1 cellular context compared by ENCODE assay signal in genomic region chr16:81549547-81550411, GRCh38.
A peak's percentile ranks its signal among the peaks of the same experiment; 100 is the strongest.
TF ChIP-seq lines count a peak whose summit lies in the region.

No MANE protein-coding gene starts in this region.

TF ChIP-seq in HepG2, 621 proteins besides CTCF, POLR2A, EP300 and RAD21 (continued from another document and continues in another):
- TF ChIP-seq ATF2 (CRISPR knock-in tag; IDR thresholded peaks at IDR 0.05), result no peak
- peak; percentile 9 for TF ChIP-seq ZMYM4 (CRISPR knock-in tag; IDR thresholded peaks at IDR 0.05)
- TF ChIP-seq MTF1 (CRISPR knock-in tag; IDR thresholded peaks at IDR 0.05), result no peak
- 0 out of 2 replicates have a peak, but pooled peaks have one; percentile 11 for TF ChIP-seq ZNF607 (CRISPR knock-in tag; IDR thresholded peaks at IDR 0.05; ENCODE audit: borderline replicate concordance)
- TF ChIP-seq KMT2B (CRISPR knock-in tag; IDR thresholded peaks at IDR 0.05), result no peak
- peak; percentile 68 for TF ChIP-seq ZNF883 (CRISPR knock-in tag; IDR thresholded peaks at IDR 0.05; ENCODE audit: not compliant biosample characterization)
- no peak for TF ChIP-seq TARDBP (CRISPR knock-in tag; IDR thresholded peaks at IDR 0.05)
- no peak for TF ChIP-seq PLRG1 (conservative IDR thresholded peaks at IDR 0.05)
- TF ChIP-seq TAF15 (IDR thresholded peaks at IDR 0.05; ENCODE audit: low read depth, low read length, poor library complexity, severe bottlenecking), result no peak
- no peak for TF ChIP-seq ZNF639 (CRISPR knock-in tag; conservative IDR thresholded peaks at IDR 0.05)
- no peak for TF ChIP-seq ZNF770 (CRISPR knock-in tag; IDR thresholded peaks at IDR 0.05)
- no peak for TF ChIP-seq SRY (CRISPR knock-in tag; IDR thresholded peaks at IDR 0.05)
- TF ChIP-seq CEBPB (IDR thresholded peaks at IDR 0.05; ENCODE audit: borderline replicate concordance, low read depth, low read length), result no peak
- 0 out of 2 replicates have a peak, but pooled peaks have one; percentile 5 for TF ChIP-seq E2F5 (CRISPR knock-in tag; conservative IDR thresholded peaks at IDR 0.05)
- no peak for TF ChIP-seq ZNF615 (CRISPR knock-in tag; IDR thresholded peaks at IDR 0.05; ENCODE audit: borderline replicate concordance)
- no peak for TF ChIP-seq ARID2 (CRISPR knock-in tag; IDR thresholded peaks at IDR 0.05; ENCODE audit: borderline replicate concordance)
- no peak for TF ChIP-seq SMARCE1 (IDR thresholded peaks at IDR 0.05; ENCODE audit: borderline replicate concordance)
- TF ChIP-seq ZNF280B (CRISPR knock-in tag; IDR thresholded peaks at IDR 0.05; ENCODE audit: borderline replicate concordance), result no peak
- no peak for TF ChIP-seq ZNF780A (CRISPR knock-in tag; IDR thresholded peaks at IDR 0.05)
- TF ChIP-seq IRF2 (CRISPR knock-in tag; IDR thresholded peaks at IDR 0.05), result 0 out of 2 replicates have a peak, but pooled peaks have one; percentile 7
- no peak for TF ChIP-seq NFKBIZ (CRISPR knock-in tag; IDR thresholded peaks at IDR 0.05)
- TF ChIP-seq EZH2 (conservative IDR thresholded peaks at IDR 0.05; ENCODE audit: low read depth, low read length), result no peak
- TF ChIP-seq IRF1 (CRISPR knock-in tag; IDR thresholded peaks at IDR 0.05; ENCODE audit: low read depth), result no peak
- TF ChIP-seq RBM39 (IDR thresholded peaks at IDR 0.05; ENCODE audit: low read depth, low read length, poor library complexity, severe bottlenecking), result no peak
- no peak for TF ChIP-seq BORCS8-MEF2B (CRISPR knock-in tag; IDR thresholded peaks at IDR 0.05)
- peak; percentile 30; the same call in 1 of the 2 replicates for TF ChIP-seq CEBPG (CRISPR knock-in tag; IDR thresholded peaks at IDR 0.05)
- TF ChIP-seq HOXA5 (CRISPR knock-in tag; IDR thresholded peaks at IDR 0.05), result no peak
- no peak for TF ChIP-seq CENPT (CRISPR knock-in tag; IDR thresholded peaks at IDR 0.05; ENCODE audit: low read depth)
- TF ChIP-seq MAFK (conservative IDR thresholded peaks at IDR 0.05 in 1 of 2, IDR thresholded peaks at IDR 0.05 in 1 of 2; ENCODE audit: low read length in 2 of 2), result no peak
- TF ChIP-seq FIP1L1 (IDR thresholded peaks at IDR 0.05; ENCODE audit: borderline replicate concordance, insufficient read depth, low read depth, low read length), result no peak
- TF ChIP-seq XBP1 (CRISPR knock-in tag; IDR thresholded peaks at IDR 0.05), result no peak
- TF ChIP-seq MEF2D (CRISPR knock-in tag; IDR thresholded peaks at IDR 0.05), result no peak
- TF ChIP-seq IKZF4 (CRISPR knock-in tag; IDR thresholded peaks at IDR 0.05; ENCODE audit: borderline replicate concordance, low read depth, not compliant biosample characterization), result no peak
- TF ChIP-seq ZSCAN21 (CRISPR knock-in tag; IDR thresholded peaks at IDR 0.05; ENCODE audit: borderline replicate concordance), result 0 out of 2 replicates have a peak, but pooled peaks have one; percentile 38
- TF ChIP-seq ERF (CRISPR knock-in tag; IDR thresholded peaks at IDR 0.05), result no peak
- TF ChIP-seq ZNF317 (CRISPR knock-in tag; IDR thresholded peaks at IDR 0.05), result 0 out of 2 replicates have a peak, but pooled peaks have one; percentile 30
- TF ChIP-seq TSC22D2 (CRISPR knock-in tag; IDR thresholded peaks at IDR 0.05; ENCODE audit: borderline replicate concordance), result no peak
- no peak for TF ChIP-seq ZNF772 (CRISPR knock-in tag; IDR thresholded peaks at IDR 0.05)
- no peak for TF ChIP-seq SRSF9 (IDR thresholded peaks at IDR 0.05; ENCODE audit: borderline replicate concordance, insufficient read depth, low read depth, low read length, poor library complexity, severe bottlenecking)
- 0 out of 2 replicates have a peak, but pooled peaks have one; percentile 38 for TF ChIP-seq NFATC3 (CRISPR knock-in tag; IDR thresholded peaks at IDR 0.05)
- no peak for TF ChIP-seq ZBTB40 (IDR thresholded peaks at IDR 0.05)
- no peak; the same call in 1 of the 2 replicates for TF ChIP-seq ZBTB40 (CRISPR knock-in tag; IDR thresholded peaks at IDR 0.05)
- TF ChIP-seq ZNF691 (CRISPR knock-in tag; IDR thresholded peaks at IDR 0.05; ENCODE audit: borderline replicate concordance, low read depth), result no peak
- TF ChIP-seq SATB2 (CRISPR knock-in tag; IDR thresholded peaks at IDR 0.05), result no peak
- TF ChIP-seq ZNF335 (CRISPR knock-in tag; IDR thresholded peaks at IDR 0.05), result no peak
- no peak for TF ChIP-seq HOXD1 (CRISPR knock-in tag; IDR thresholded peaks at IDR 0.05)
- TF ChIP-seq SP4 (CRISPR knock-in tag; IDR thresholded peaks at IDR 0.05), result no peak
- no peak for TF ChIP-seq SAFB2 (CRISPR knock-in tag; IDR thresholded peaks at IDR 0.05; ENCODE audit: borderline replicate concordance, low read depth)
- TF ChIP-seq RARA (CRISPR knock-in tag; IDR thresholded peaks at IDR 0.05), result no peak
- TF ChIP-seq U2AF2 (IDR thresholded peaks at IDR 0.05; ENCODE audit: low read depth, low read length), result no peak
- no peak for TF ChIP-seq RFX3 (CRISPR knock-in tag; IDR thresholded peaks at IDR 0.05)
- no peak for TF ChIP-seq SIX1 (CRISPR knock-in tag; IDR thresholded peaks at IDR 0.05; ENCODE audit: borderline replicate concordance)
- no peak for TF ChIP-seq MYNN (CRISPR knock-in tag; IDR thresholded peaks at IDR 0.05; ENCODE audit: low read depth)
